Comparison of ENCODE assay signal across 16 cellular contexts in genomic region chr20:31523361-31524283, GRCh38. TPM values are rescaled to one million over a fixed set of nuclear protein-coding genes. Genes with fewer than 3 reads are reported as not detected.
DNase-seq lines count a peak whose midpoint lies in the region; ATAC-seq, FAIRE-seq and TF ChIP-seq lines count a peak whose summit lies in the region.
"Had no signal": no experiment of that assay in that cellular context is flagged by ENCODE, and none has a peak within 500 bp of the region (broad histone marks: within the 10 kb centered on the region; RNA-seq: fewer than 3 reads in every experiment).

No MANE protein-coding gene starts in this region.

- H2AFZ ChIP-seq in H9 (ENCODE audit: low read length) = no peak overlapping the region
- H2AFZ ChIP-seq: parathyroid adenoma had no signal

- peaks cover 33% of the 10 kb centered on the region for H3K36me3 Mint-ChIP-seq in activated CD4-positive, alpha-beta T cell treated with anti-CD3 and anti-CD28 coated beads for 36 hours (ENCODE audit: low read depth)
- H3K36me3 Mint-ChIP-seq in T-helper 17 cell (ENCODE audit: low read depth) (peaks cover 4% of the 10 kb centered on the region), H9 (ENCODE audit: insufficient read depth in 1 of 3, low read depth in 3 of 3) (peaks cover 10 to 68% (median 25%) of the 10 kb centered on the region in 3 experiments)

- H3K9me3 Mint-ChIP-seq in activated CD4-positive, alpha-beta T cell treated with anti-CD3 and anti-CD28 coated beads for 36 hours (ENCODE audit: low read depth) = no peaks in the 10 kb centered on the region
- no peaks in the 10 kb centered on the region for H3K9me3 Mint-ChIP-seq in H9
- H3K9me3 Mint-ChIP-seq: activated CD4-positive, alpha-beta memory T cell treated with anti-CD3 and anti-CD28 coated beads, Interleukin-2, amount 10 ng/mL, durations not matched to agents 7 days and 5 days had no signal

- no peak overlapping the region for H2BK5ac ChIP-seq in H9 (ENCODE audit: insufficient read length, low read length)

- H2BK12ac ChIP-seq in H9 (ENCODE audit: insufficient read length, low read depth, low read length) = no peak overlapping the region

- H2BK120ac ChIP-seq in H9 (ENCODE audit: low read depth, low read length, poor library complexity, severe bottlenecking) = no peak overlapping the region

- intact Hi-C loops in activated CD4-positive, alpha-beta T cell treated with anti-CD3 and anti-CD28 coated beads for 36 hours (cut with DNase I, micrococcal nuclease) = no loop called here

- peak; percentile 32 for ATAC-seq in activated CD4-positive, alpha-beta T cell treated with anti-CD3 and anti-CD28 coated beads for 36 hours
- ATAC-seq in T-helper 17 cell (peak; percentile 63), HG02970 (IDR thresholded peaks at IDR 0.05; ENCODE audit: low FRiP score, unreplicated experiment) (no peak)

- H4K20me1 ChIP-seq in H9 (ENCODE audit: control insufficient read depth, insufficient read depth, insufficient read length) = no peaks in the 10 kb centered on the region

- no peak overlapping the region for H4K5ac ChIP-seq in H9 (ENCODE audit: insufficient read length, low read depth, low read length)

- no peak overlapping the region for H2AK5ac ChIP-seq in H9 (ENCODE audit: insufficient read length, low read length)

- no peak overlapping the region for H3K4me2 ChIP-seq in H9 (ENCODE audit: insufficient read depth, insufficient read length, low read length)

- H3K4me1 ChIP-seq in H9 (ENCODE audit: insufficient read depth, low read length) = no peaks in the 10 kb centered on the region
- H3K4me1 ChIP-seq: parathyroid adenoma had no signal

- no peak overlapping the region for H2BK15ac ChIP-seq in H9 (ENCODE audit: low read depth, low read length)

- no peaks in the 10 kb centered on the region for H3K27me3 Mint-ChIP-seq in activated CD4-positive, alpha-beta T cell treated with anti-CD3 and anti-CD28 coated beads for 36 hours
- H3K27me3 Mint-ChIP-seq in T-helper 17 cell (no peaks in the 10 kb centered on the region), H9 (ENCODE audit: low read depth) (no peaks in the 10 kb centered on the region; the same call in 1 of the 2 replicates)
- H3K27me3 Mint-ChIP-seq: activated CD4-positive, alpha-beta memory T cell treated with anti-CD3 and anti-CD28 coated beads, Interleukin-2, amount 10 ng/mL, durations not matched to agents 7 days and 5 days had no signal

- DNase-seq in activated CD4-positive, alpha-beta T cell treated with anti-CD3 and anti-CD28 coated beads for 36 hours = no peak
- no peak for DNase-seq in activated CD4-positive, alpha-beta T cell treated with anti-CD3 and anti-CD28 coated beads, Interleukin-2, amount 50 U/mL, for 4 hours
- DNase-seq in T-helper 17 cell (no peak), globus pallidus (ENCODE audit: low spot score) (peak; percentile 46), skeletal muscle cell (ENCODE audit: low read depth) (peak; percentile 20), H9 (no peak), frontal cortex (ENCODE audit: low spot score in 2 of 2) (no peak)
- DNase-seq: activated CD4-positive, alpha-beta memory T cell treated with anti-CD3 and anti-CD28 coated beads, Interleukin-2, amount 10 ng/mL, durations not matched to agents 7 days and 5 days; SHP77 treated with DMSO at 0.1 percent for 48 hours had no signal

- H3K4me3 ChIP-seq in skeletal muscle cell (ENCODE audit: low read depth, low read length) = no peak overlapping the region

- no peak overlapping the region for H3K18ac ChIP-seq in H9 (ENCODE audit: insufficient read length, low read depth, low read length)

- H4K91ac ChIP-seq in H9 (ENCODE audit: insufficient read length, low read depth, low read length) = no peak overlapping the region

- H3K27ac ChIP-seq in H9 (ENCODE audit: insufficient read length, low read depth, low read length) = no peak overlapping the region
- H3K27ac ChIP-seq: 22Rv1, parathyroid adenoma had no signal

- TF ChIP-seq CTCF in H9 (conservative IDR thresholded peaks at IDR 0.05) = no peak

- no peak overlapping the region for H2BK20ac ChIP-seq in H9 (ENCODE audit: low read depth, low read length, poor library complexity, severe bottlenecking)

- H4K8ac ChIP-seq in H9 (replicated peaks; ENCODE audit: insufficient read length, low read depth, low read length) = no peak overlapping the region

- WGBS in H9 (ENCODE audit: extremely low coverage, insufficient read length, low lambda C conversion rate) = no CpG with 5 or more reads among the region's 8 CpGs

- H3K4ac ChIP-seq in H9 (ENCODE audit: low read depth, low read length) = no peak overlapping the region

- CTCF ChIA-PET in activated CD4-positive, alpha-beta T cell treated with anti-CD3 and anti-CD28 coated beads for 36 hours (lab: Charles Lee) = interaction anchor here (0.7 to 1.0 kb wide), 2 partner anchors 20 to 339 kb away, joined by 3 read pairs; no protein-coding TSS in a partner anchor

- no peaks in the 10 kb centered on the region for H3K79me1 ChIP-seq in H9 (ENCODE audit: insufficient read depth, low read depth, low read length, poor library complexity, severe bottlenecking)

- H3K79me2 ChIP-seq in H9 (ENCODE audit: insufficient read depth, low read length) = no peaks in the 10 kb centered on the region

- no peak overlapping the region for H3K23ac ChIP-seq in H9 (ENCODE audit: insufficient read length, low read depth, low read length)

- H3K9me3 ChIP-seq in T-helper 17 cell (ENCODE audit: control insufficient read depth, low read length, poor library complexity, severe bottlenecking) (no peaks in the 10 kb centered on the region), H9 (ENCODE audit: control insufficient read depth, low read depth, low read length) (no peaks in the 10 kb centered on the region)

- no peak overlapping the region for H3K27ac Mint-ChIP-seq in activated CD4-positive, alpha-beta T cell treated with anti-CD3 and anti-CD28 coated beads for 36 hours
- peak overlapping the region; percentile 69 for H3K27ac Mint-ChIP-seq in T-helper 17 cell
- no peak overlapping the region for H3K27ac Mint-ChIP-seq in H9
- H3K27ac Mint-ChIP-seq: activated CD4-positive, alpha-beta memory T cell treated with anti-CD3 and anti-CD28 coated beads, Interleukin-2, amount 10 ng/mL, durations not matched to agents 7 days and 5 days had no signal

- no peak for FAIRE-seq in frontal cortex (lab: Jason Lieb, UNC)
- FAIRE-seq: keratinocyte had no signal

- no peak overlapping the region for H3K56ac ChIP-seq in H9 (ENCODE audit: insufficient read length, low read depth, low read length)

- no peak overlapping the region for H3K4me3 Mint-ChIP-seq in activated CD4-positive, alpha-beta T cell treated with anti-CD3 and anti-CD28 coated beads for 36 hours
- H3K4me3 Mint-ChIP-seq in T-helper 17 cell (no peak overlapping the region), H9 (no peak overlapping the region; a peak in 1 of 5 replicates)
- H3K4me3 Mint-ChIP-seq: activated CD4-positive, alpha-beta memory T cell treated with anti-CD3 and anti-CD28 coated beads, Interleukin-2, amount 10 ng/mL, durations not matched to agents 7 days and 5 days had no signal

- no peak overlapping the region for H3T11ph ChIP-seq in H9 (ENCODE audit: low read length)

- no peaks in the 10 kb centered on the region for H3K23me2 ChIP-seq in H9 (ENCODE audit: insufficient read length, low read depth, low read length, poor library complexity, severe bottlenecking)

- POLR2A ChIA-PET in activated CD4-positive, alpha-beta T cell treated with anti-CD3 and anti-CD28 coated beads for 36 hours (lab: Charles Lee) = interaction anchor here (0.6 kb wide), 1 partner anchor 32 kb away, joined by 4 read pairs; no protein-coding TSS in a partner anchor

- H3K4me1 Mint-ChIP-seq in activated CD4-positive, alpha-beta T cell treated with anti-CD3 and anti-CD28 coated beads for 36 hours = peaks cover 43% of the 10 kb centered on the region
- H3K4me1 Mint-ChIP-seq in T-helper 17 cell = peaks cover 23% of the 10 kb centered on the region
- no peaks in the 10 kb centered on the region for H3K4me1 Mint-ChIP-seq in H9

- no peak overlapping the region for H3K14ac ChIP-seq in H9 (ENCODE audit: insufficient read depth, low read length)

- H3K27me3 ChIP-seq in H9 (ENCODE audit: insufficient read depth, low read length) = no peaks in the 10 kb centered on the region

- no peak overlapping the region for H3K9ac ChIP-seq in H9 (ENCODE audit: extremely low read depth, insufficient read length, low read length)
- H3K9ac ChIP-seq: parathyroid adenoma had no signal

RNA-seq across cellular contexts. Expression of gene HM13, which starts 9.4 kb away (rescaled TPM):
- 100 to 1,000 TPM; 108 to 111 TPM for total RNA-seq in activated CD4-positive, alpha-beta T cell treated with anti-CD3 and anti-CD28 coated beads for 36 hours
- total RNA-seq in T-helper 17 cell (100 to 1,000 TPM; 154 to 177 TPM), H9 (2021) (162 and 169 TPM in 2 replicates), frontal cortex (26.1 TPM)

RNA-seq across cellular contexts. Expression of gene REM1, which starts 48.5 kb away (rescaled TPM):
- not detected for total RNA-seq in activated CD4-positive, alpha-beta T cell treated with anti-CD3 and anti-CD28 coated beads for 36 hours
- total RNA-seq in T-helper 17 cell = not detected
- total RNA-seq in H9 (2021) = not detected in 2 replicates
- total RNA-seq in frontal cortex = not detected
- total RNA-seq: activated CD4-positive, alpha-beta memory T cell treated with anti-CD3 and anti-CD28 coated beads, Interleukin-2, amount 10 ng/mL, durations not matched to agents 7 days and 5 days; Daoy; LHCN-M2 had no signal

RNA-seq across cellular contexts. Expression of gene DEFB124, which starts 48.7 kb away (rescaled TPM):
- not detected for total RNA-seq in activated CD4-positive, alpha-beta T cell treated with anti-CD3 and anti-CD28 coated beads for 36 hours
- total RNA-seq in T-helper 17 cell (not detected), H9 (2021) (not detected in 2 replicates), frontal cortex (not detected)
- total RNA-seq: activated CD4-positive, alpha-beta memory T cell treated with anti-CD3 and anti-CD28 coated beads, Interleukin-2, amount 10 ng/mL, durations not matched to agents 7 days and 5 days; Daoy; LHCN-M2; urinary bladder had no signal

Comparison
In these comparisons a context has a peak if more than half of its experiments do, and no peak if none do; other contexts are left out.
1. DNase-seq: peak in globus pallidus (single experiment) and skeletal muscle cell (single experiment); none in activated CD4-positive, alpha-beta T cell treated with anti-CD3 and anti-CD28 coated beads for 36 hours (single experiment), activated CD4-positive, alpha-beta T cell treated with anti-CD3 and anti-CD28 coated beads, Interleukin-2, amount 50 U/mL, for 4 hours (0 of 2), T-helper 17 cell (0 of 3), H9 (single experiment) and frontal cortex (0 of 2).